In the genomic region with DNA sequence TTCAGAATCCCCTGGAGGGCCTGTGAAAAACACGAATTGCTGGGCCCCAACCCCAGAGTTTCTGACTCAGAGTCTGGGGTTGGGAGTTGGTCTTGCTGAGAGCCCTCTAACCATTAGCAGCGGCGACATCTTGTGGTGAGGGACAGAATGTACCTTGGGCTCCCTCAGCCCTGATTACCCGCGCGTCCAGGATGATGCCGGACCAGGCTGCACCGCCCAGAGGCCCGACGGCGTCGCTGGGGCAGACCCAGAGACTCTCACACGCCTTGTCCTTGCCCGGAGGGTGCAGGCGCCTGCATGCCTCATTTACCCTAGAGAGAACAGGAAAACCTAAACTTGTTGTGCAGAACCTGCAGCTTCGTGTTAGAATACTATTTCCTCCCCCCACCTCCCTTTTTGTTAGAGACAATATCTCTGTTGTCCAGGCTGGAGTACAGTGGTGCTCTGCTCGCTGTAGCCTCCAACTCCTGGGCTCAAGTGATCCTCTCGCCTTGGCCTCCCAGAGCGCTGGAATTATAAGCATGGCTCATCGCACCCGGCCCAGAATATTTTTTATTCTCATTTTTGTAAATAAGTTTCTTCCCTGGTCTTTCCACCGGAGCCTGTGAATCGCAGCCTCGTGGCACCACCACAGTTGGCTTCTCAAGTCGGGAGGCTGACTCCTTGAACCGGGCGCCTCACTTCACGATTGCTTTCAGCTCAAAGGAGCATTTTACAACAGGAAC, we compare ENCODE assay signal across 8 cellular contexts. TPM values are rescaled to one million over a fixed set of nuclear protein-coding genes. Genes with fewer than 3 reads are reported as not detected.
DNase-seq lines count a peak whose midpoint lies in the region; ATAC-seq and TF ChIP-seq lines count a peak whose summit lies in the region.

No MANE protein-coding gene starts in this region.

- no peaks in the 10 kb centered on the region for H3K9me3 Mint-ChIP-seq in activated T-cell treated with anti-CD3 and anti-CD28 coated beads, Interleukin-2, amount 50 U/mL, for 4 hours
- H3K9me3 Mint-ChIP-seq in neural crest cell, result no peaks in the 10 kb centered on the region
- no peaks in the 10 kb centered on the region for H3K9me3 Mint-ChIP-seq in stimulated activated naive CD8-positive, alpha-beta T cell treated with anti-CD3 and anti-CD28 coated beads, Interleukin-15, amount 100 ng/mL, for 72 hours

- H3K9ac ChIP-seq in KMS-11, result no peak overlapping the region

- no peak for TF ChIP-seq POLR2A in Peyer's patch (IDR thresholded peaks at IDR 0.05)

- no peaks in the 10 kb centered on the region for H3K36me3 ChIP-seq in KMS-11 (ENCODE audit: insufficient read depth)
- H3K36me3 ChIP-seq in Peyer's patch, result no peaks in the 10 kb centered on the region

- peak overlapping the region; percentile 97 for H2AFZ ChIP-seq in KMS-11 (ENCODE audit: low read depth)

- peaks cover 22% of the 10 kb centered on the region for H3K4me1 Mint-ChIP-seq in activated T-cell treated with anti-CD3 and anti-CD28 coated beads, Interleukin-2, amount 50 U/mL, for 4 hours (ENCODE audit: low read depth)
- H3K4me1 Mint-ChIP-seq in neural crest cell, result peaks cover 9% of the 10 kb centered on the region
- H3K4me1 Mint-ChIP-seq in stimulated activated naive CD8-positive, alpha-beta T cell treated with anti-CD3 and anti-CD28 coated beads, Interleukin-15, amount 100 ng/mL, for 72 hours, result peaks cover 44% of the 10 kb centered on the region

- TF ChIP-seq CTCF in KMS-11 (conservative IDR thresholded peaks at IDR 0.05; ENCODE audit: low read depth, low read length) (peak; percentile 87), Peyer's patch (IDR thresholded peaks at IDR 0.05) (peak; percentile 35 to 90 (median 78)), neural crest cell (conservative IDR thresholded peaks at IDR 0.05) (peak; percentile 81)

- peak; percentile 93 for DNase-seq in Daoy (ENCODE audit: low read depth)
- peak; percentile 72 to 93 (median 88) for DNase-seq in Peyer's patch
- DNase-seq in activated T-cell treated with anti-CD3 and anti-CD28 coated beads, Interleukin-2, amount 50 U/mL, for 4 hours, result peak; percentile 55
- DNase-seq in fibroblast of peridontal ligament (ENCODE audit: extremely low read depth), result peak; percentile 87
- DNase-seq in neural crest cell (ENCODE audit: low read depth, low spot score), result peak; percentile 85
- peak; percentile 74 to 83 for DNase-seq in stimulated activated naive CD8-positive, alpha-beta T cell treated with anti-CD3 and anti-CD28 coated beads, Interleukin-15, amount 100 ng/mL, for 72 hours

- H3K79me2 ChIP-seq in KMS-11 (ENCODE audit: insufficient read depth, low read depth), result no peaks in the 10 kb centered on the region

- H3K9me3 ChIP-seq in Peyer's patch, result no peaks in the 10 kb centered on the region

- no peaks in the 10 kb centered on the region for H3K27me3 ChIP-seq in KMS-11 (ENCODE audit: insufficient read depth, low read depth)
- H3K27me3 ChIP-seq in Peyer's patch, result no peaks in the 10 kb centered on the region

- H3K27me3 Mint-ChIP-seq in activated T-cell treated with anti-CD3 and anti-CD28 coated beads, Interleukin-2, amount 50 U/mL, for 4 hours (ENCODE audit: low read depth), result no peaks in the 10 kb centered on the region
- peaks cover 41% of the 10 kb centered on the region for H3K27me3 Mint-ChIP-seq in neural crest cell (ENCODE audit: low read depth)
- H3K27me3 Mint-ChIP-seq in stimulated activated naive CD8-positive, alpha-beta T cell treated with anti-CD3 and anti-CD28 coated beads, Interleukin-15, amount 100 ng/mL, for 72 hours, result no peaks in the 10 kb centered on the region

- ATAC-seq in GM21825 (IDR thresholded peaks at IDR 0.05; ENCODE audit: unreplicated experiment), result peak; percentile 55
- peak; percentile 78 to 82 for ATAC-seq in activated T-cell treated with anti-CD3 and anti-CD28 coated beads, Interleukin-2, amount 50 U/mL, for 4 hours
- peak; percentile 82 for ATAC-seq in stimulated activated naive CD8-positive, alpha-beta T cell treated with anti-CD3 and anti-CD28 coated beads, Interleukin-15, amount 100 ng/mL, for 72 hours

- H3K27ac Mint-ChIP-seq in neural crest cell (ENCODE audit: unreplicated experiment), result no peak overlapping the region
- H3K27ac Mint-ChIP-seq in stimulated activated naive CD8-positive, alpha-beta T cell treated with anti-CD3 and anti-CD28 coated beads, Interleukin-15, amount 100 ng/mL, for 72 hours, result no peak overlapping the region

- H3K4me3 Mint-ChIP-seq in activated T-cell treated with anti-CD3 and anti-CD28 coated beads, Interleukin-2, amount 50 U/mL, for 4 hours, result peak overlapping the region; percentile 53
- peak overlapping the region; percentile 59 for H3K4me3 Mint-ChIP-seq in neural crest cell
- H3K4me3 Mint-ChIP-seq in stimulated activated naive CD8-positive, alpha-beta T cell treated with anti-CD3 and anti-CD28 coated beads, Interleukin-15, amount 100 ng/mL, for 72 hours, result peak overlapping the region; percentile 75 to 77

- H3K4me1 ChIP-seq in KMS-11 (ENCODE audit: low read depth, poor library complexity, severe bottlenecking) (peaks cover 33% of the 10 kb centered on the region), Peyer's patch (peaks cover 0 to 20% (median 5%) of the 10 kb centered on the region in 4 donors)

- H3K4me2 ChIP-seq in KMS-11, result no peak overlapping the region; the same call in 1 of the 2 replicates

- H3K36me3 Mint-ChIP-seq in activated T-cell treated with anti-CD3 and anti-CD28 coated beads, Interleukin-2, amount 50 U/mL, for 4 hours (ENCODE audit: insufficient read depth), result no peaks in the 10 kb centered on the region
- H3K36me3 Mint-ChIP-seq in neural crest cell (ENCODE audit: low read depth), result no peaks in the 10 kb centered on the region

- H3K4me3 ChIP-seq in KMS-11 (IDR thresholded peaks at IDR 0.05; ENCODE audit: insufficient read depth, low read depth, low read length) (no peak overlapping the region), Peyer's patch (peak overlapping the region in 2 of 4 donors; percentile 6 to 14)

- no peaks in the 10 kb centered on the region for H4K20me1 ChIP-seq in KMS-11 (ENCODE audit: insufficient read depth)

- H3K27ac ChIP-seq in KMS-11 (no peak overlapping the region), Peyer's patch (peak overlapping the region in 3 of 4 donors; percentile 67 to 97 (median 84))

RNA-seq across cellular contexts. Expression of a gene that starts 22.2 kb away (rescaled TPM):
- total RNA-seq in Daoy (2014; rRNA removed; shearing (Covaris generic)), result not detected in 2 replicates
- total RNA-seq in Peyer's patch, result under 1 TPM in 1 of 4 donors, not detected in 3; 0.27 TPM
- total RNA-seq in activated T-cell treated with anti-CD3 and anti-CD28 coated beads, Interleukin-2, amount 50 U/mL, for 4 hours, result not detected
- 0.14 and 0.18 TPM in 2 replicates for total RNA-seq in neural crest cell
